ENCODE assay signal across 1 cellular context in the genomic region with DNA sequence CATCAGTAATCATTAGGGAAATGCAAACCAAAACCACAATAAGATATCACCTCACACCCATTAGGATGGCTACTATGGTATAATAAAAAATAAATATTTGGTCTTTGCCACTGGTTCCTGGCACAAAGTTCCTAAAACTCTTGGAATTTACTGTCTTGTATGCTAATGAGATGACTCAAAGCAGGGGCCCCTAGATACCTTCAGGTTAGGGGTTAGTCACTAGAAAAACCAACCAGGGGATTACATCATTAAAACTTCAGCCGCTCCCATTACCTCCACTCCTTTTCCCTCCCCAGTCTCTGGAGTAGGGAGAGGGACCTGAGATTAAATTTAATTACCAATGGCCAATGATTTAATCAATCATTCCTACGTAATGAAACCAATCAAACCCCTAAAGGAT.
TF ChIP-seq lines count a peak whose summit lies in the region.

No MANE protein-coding gene starts in this region.

TF ChIP-seq in IMR-90, 13 proteins besides CTCF, POLR2A, EP300 and RAD21 (continued from another document):
- no peak for TF ChIP-seq RCOR1 (IDR thresholded peaks at IDR 0.05; ENCODE audit: insufficient replicate concordance, low read length)
- TF ChIP-seq CEBPB (IDR thresholded peaks at IDR 0.05; ENCODE audit: low read depth, low read length), result peak; percentile 26; the same call in 1 of the 2 replicates
- TF ChIP-seq FOS (IDR thresholded peaks at IDR 0.05; ENCODE audit: low read depth, low read length), result peak; percentile 19; the same call in 1 of the 2 replicates
TF ChIP-seq in IMR-90: peak in this region for 2.
